8 cellular contexts compared by ENCODE assay signal in genomic region chr16:15016951-15017580, GRCh38. TPM values are rescaled to one million over a fixed set of nuclear protein-coding genes. Genes with fewer than 3 reads are reported as not detected.
A peak's percentile ranks its signal among the peaks of the same experiment; 100 is the strongest.
DNase-seq lines count a peak whose midpoint lies in the region; ATAC-seq and TF ChIP-seq lines count a peak whose summit lies in the region.
"Not testable (repeated sequence)": the region's sequence is repeated elsewhere in the genome, so short reads cannot be mapped to it uniquely, and the experiment has no call there.

No MANE protein-coding gene starts in this region.

- not testable (repeated sequence) for H3K27ac ChIP-seq in CD4-positive, CD25-positive, alpha-beta regulatory T cell (ENCODE audit: insufficient read depth, low read length, poor library complexity, severe bottlenecking); IMR-90 (ENCODE audit: insufficient read depth, low read length)
- H3K27ac ChIP-seq in body of pancreas (peak overlapping the region in 2 of 4 donors; percentile 20 to 39), suprapubic skin (peak overlapping the region; percentile 48)

- dilution Hi-C loops in IMR-90 (cut with HindIII; ENCODE audit: low sequenced_read_pairs, unreplicated experiment) = not testable (repeated sequence)

- CTCF ChIA-PET in IMR-90 (lab: Yijun Ruan, JAX) = not testable (repeated sequence)

- H3K9me3 Mint-ChIP-seq in CD4-positive, CD25-positive, alpha-beta regulatory T cell; neural crest cell: not testable (repeated sequence)

- not testable (repeated sequence) for H3K27me3 Mint-ChIP-seq in CD4-positive, CD25-positive, alpha-beta regulatory T cell; neural crest cell (ENCODE audit: low read depth)

- H2BK20ac ChIP-seq in IMR-90 (ENCODE audit: low read depth, low read length) = not testable (repeated sequence)

- intact Hi-C loops in IMR-90 (cut with micrococcal nuclease); body of pancreas (cut with DNase I): not testable (repeated sequence)

- H3K36me3 Mint-ChIP-seq in CD4-positive, CD25-positive, alpha-beta regulatory T cell = peaks cover 32% of the 10 kb centered on the region
- peaks cover 12% of the 10 kb centered on the region for H3K36me3 Mint-ChIP-seq in neural crest cell (ENCODE audit: low read depth)

- not testable (repeated sequence) for TF ChIP-seq RAD21 in IMR-90 (IDR thresholded peaks at IDR 0.05; ENCODE audit: low read length)

- peaks cover 33% of the 10 kb centered on the region for H3K36me3 ChIP-seq in CD4-positive, CD25-positive, alpha-beta regulatory T cell (ENCODE audit: control insufficient read depth, insufficient read depth, low read length)
- H3K36me3 ChIP-seq in IMR-90 (ENCODE audit: control insufficient read depth, insufficient read depth, low read length) = peaks cover 27% of the 10 kb centered on the region
- peaks cover 0 to 27% of the 10 kb centered on the region in 2 donors for H3K36me3 ChIP-seq in body of pancreas (replicated peaks in 1 of 2; ENCODE audit: insufficient read depth in 1 of 2, low read depth in 2 of 2)
- H3K36me3 ChIP-seq in suprapubic skin = peaks cover 33% of the 10 kb centered on the region

- H3K27me3 ChIP-seq in CD4-positive, CD25-positive, alpha-beta regulatory T cell (ENCODE audit: control insufficient read depth, insufficient read depth, low read length); IMR-90 (ENCODE audit: control insufficient read depth, insufficient read depth, low read length); body of pancreas; suprapubic skin: not testable (repeated sequence)

- peaks cover 13% of the 10 kb centered on the region for H3K4me1 ChIP-seq in CD4-positive, CD25-positive, alpha-beta regulatory T cell (ENCODE audit: control insufficient read depth, insufficient read depth, low read length, poor library complexity, severe bottlenecking)
- H3K4me1 ChIP-seq in IMR-90 (ENCODE audit: control insufficient read depth, insufficient read depth, low read length) (peaks cover 12% of the 10 kb centered on the region), body of pancreas (peaks cover 14% of the 10 kb centered on the region), suprapubic skin (peaks cover 38% of the 10 kb centered on the region)

- not testable (repeated sequence) for H3K14ac ChIP-seq in IMR-90 (replicated peaks; ENCODE audit: low read depth, low read length)

- not testable (repeated sequence) for H2AK5ac ChIP-seq in IMR-90 (ENCODE audit: low read depth, low read length)

- no CpG with 5 or more reads among the region's 4 CpGs for WGBS in IMR-90 (ENCODE audit: extremely low coverage in 2 of 2, insufficient read length in 1 of 2), 2 experiments
- 2 to 14% methylated on average over 4 of the region's 4 CpGs for WGBS in body of pancreas, 2 donors
- WGBS in suprapubic skin = 38% methylated on average over 4 of the region's 4 CpGs

- 0 out of 2 replicates have a peak overlapping the region, but pooled peaks have one; percentile 26 for H3K4me2 ChIP-seq in IMR-90 (ENCODE audit: low read depth, low read length)

- peaks cover 11 to 48% (median 29%) of the 10 kb centered on the region in 4 donors for H3K4me1 Mint-ChIP-seq in CD4-positive, CD25-positive, alpha-beta regulatory T cell
- H3K4me1 Mint-ChIP-seq in neural crest cell = not testable (repeated sequence)

- not testable (repeated sequence) for H3K23ac ChIP-seq in IMR-90 (ENCODE audit: low read depth, low read length)

- not testable (repeated sequence) for H2AK9ac ChIP-seq in IMR-90 (replicated peaks; ENCODE audit: low read depth, low read length, poor library complexity)

- in situ Hi-C loops in IMR-90 (cut with MboI; ENCODE audit: low sequenced_read_pairs) = not testable (repeated sequence)

- not testable (repeated sequence) for H4K91ac ChIP-seq in IMR-90 (ENCODE audit: insufficient read depth, low read depth, low read length)

- H4K5ac ChIP-seq in IMR-90 (ENCODE audit: low read depth, low read length) = not testable (repeated sequence)

- peak overlapping the region in 1 of 4 donors; percentile 14 for H3K4me3 Mint-ChIP-seq in CD4-positive, CD25-positive, alpha-beta regulatory T cell
- H3K4me3 Mint-ChIP-seq in neural crest cell = not testable (repeated sequence)

- H4K8ac ChIP-seq in IMR-90 (ENCODE audit: low read depth in 2 of 2, low read length in 2 of 2) = not testable (repeated sequence)

- peaks cover 39% of the 10 kb centered on the region for H4K20me1 ChIP-seq in IMR-90 (ENCODE audit: insufficient read depth, low read length)

- not testable (repeated sequence) for H2BK15ac ChIP-seq in IMR-90 (ENCODE audit: low read depth, low read length)

- DNase-seq in CD4-positive, CD25-positive, alpha-beta regulatory T cell; neural crest cell (ENCODE audit: low read depth, low spot score): not testable (repeated sequence)
- DNase-seq in IMR-90 (peak; percentile 88), SW480 (ENCODE audit: low spot score) (peak; percentile 50), body of pancreas (peak; percentile 48 to 72 (median 54)), fibroblast of mammary gland (ENCODE audit: low read depth) (peak; percentile 79), kidney tubule cell (ENCODE audit: low spot score) (peak; percentile 35), suprapubic skin (ENCODE audit: low spot score in 2 of 2) (peak in 1 of 2 donors; percentile 86)

- H3K79me1 ChIP-seq in IMR-90 (ENCODE audit: low read depth in 1 of 2, low read length in 2 of 2) = peaks cover 18 to 40% of the 10 kb centered on the region in 2 experiments

- H3K9me3 ChIP-seq in CD4-positive, CD25-positive, alpha-beta regulatory T cell (ENCODE audit: control insufficient read depth in 2 of 2, low read length in 2 of 2); IMR-90 (ENCODE audit: control insufficient read depth, insufficient read depth, low read length); body of pancreas; suprapubic skin: not testable (repeated sequence)

- TF ChIP-seq EP300 in suprapubic skin (IDR thresholded peaks at IDR 0.05) = not testable (repeated sequence)

- not testable (repeated sequence) for ATAC-seq in CD4-positive, CD25-positive, alpha-beta regulatory T cell (ENCODE audit: low read depth in 2 of 2)
- ATAC-seq in IMR-90 (ENCODE audit: low read depth) (peak; percentile 50), body of pancreas (peak; percentile 74)

- peak overlapping the region; percentile 74 to 82 (median 74) for H3K27ac Mint-ChIP-seq in CD4-positive, CD25-positive, alpha-beta regulatory T cell
- peak overlapping the region; percentile 83 for H3K27ac Mint-ChIP-seq in neural crest cell (ENCODE audit: unreplicated experiment)

- H2BK5ac ChIP-seq in IMR-90 (ENCODE audit: low read depth, low read length, poor library complexity, severe bottlenecking) = peak overlapping the region; percentile 16

- not testable (repeated sequence) for H3K4me3 ChIP-seq in CD4-positive, CD25-positive, alpha-beta regulatory T cell (ENCODE audit: low read depth, low read length); IMR-90 (ENCODE audit: insufficient read depth, low read depth, low read length); body of pancreas; fibroblast of mammary gland (ENCODE audit: control insufficient read depth, low read depth, low read length); suprapubic skin

- peaks cover 12% of the 10 kb centered on the region for H3K9me1 ChIP-seq in IMR-90 (ENCODE audit: insufficient read depth, low read length)

- not testable (repeated sequence) for H3K9ac ChIP-seq in IMR-90 (ENCODE audit: low read depth, low read length)

- not testable (repeated sequence) for H2AFZ ChIP-seq in IMR-90 (replicated peaks; ENCODE audit: low read length, poor library complexity)

- POLR2A ChIA-PET in IMR-90 (lab: Charles Lee; ENCODE audit: unreplicated experiment) = not testable (repeated sequence)

- TF ChIP-seq CTCF in IMR-90 (conservative IDR thresholded peaks at IDR 0.05; ENCODE audit: low read depth, low read length); body of pancreas (IDR thresholded peaks at IDR 0.05); fibroblast of mammary gland (conservative IDR thresholded peaks at IDR 0.05; ENCODE audit: control insufficient read depth, insufficient read depth, low read depth, low read length); neural crest cell (conservative IDR thresholded peaks at IDR 0.05); suprapubic skin (IDR thresholded peaks at IDR 0.05): not testable (repeated sequence)

- H3K56ac ChIP-seq in IMR-90 (ENCODE audit: extremely low read depth, insufficient read depth, low read length) = not testable (repeated sequence)

- H3K18ac ChIP-seq in IMR-90 (ENCODE audit: low read depth, low read length) = not testable (repeated sequence)

- not testable (repeated sequence) for H3K4ac ChIP-seq in IMR-90 (ENCODE audit: low read depth, low read length)

- not testable (repeated sequence) for TF ChIP-seq POLR2A in IMR-90 (IDR thresholded peaks at IDR 0.05; ENCODE audit: low read depth, low read length); body of pancreas (IDR thresholded peaks at IDR 0.05); suprapubic skin (IDR thresholded peaks at IDR 0.05)

- BruUV-seq in IMR-90 (replicated peaks; lab: Mats Ljungman, UMichigan) = not testable (repeated sequence)

- H2BK120ac ChIP-seq in IMR-90 (ENCODE audit: low read depth, low read length) = not testable (repeated sequence)

RNA-seq across cellular contexts. Expression of gene NTAN1, which starts 38.8 kb away (rescaled TPM):
- 46.8 TPM for total RNA-seq in CD4-positive, CD25-positive, alpha-beta regulatory T cell
- 100 to 1,000 TPM in 2 of 4 donors, 10 to 100 TPM in 2; 75.4 to 115 (median 96.7) TPM for polyA plus RNA-seq in CD4-positive, CD25-positive, alpha-beta regulatory T cell
- total RNA-seq in IMR-90 (2012; rRNA removed) = 54.4 and 66.3 TPM in 2 replicates
- 50.5 and 50.6 TPM in 2 replicates for polyA plus RNA-seq in IMR-90 (2012; rRNA removed)
- 30.1 and 38.4 TPM in 2 replicates for polyA plus RNA-seq in IMR-90 (2012; cell fraction: cytosol; rRNA removed)
- polyA plus RNA-seq in IMR-90 (2012; cell fraction: nucleus; rRNA removed; ENCODE audit: low replicate concordance) = 14.5 and 32.8 TPM in 2 replicates
- total RNA-seq in body of pancreas = 10 to 100 TPM in 1 of 2 donors, 1 to 10 TPM in 1; 7.9 to 29.8 TPM
- total RNA-seq in neural crest cell = 32.0 and 34.4 TPM in 2 replicates
- 10 to 100 TPM; 41.0 to 59.1 (median 50.1) TPM for total RNA-seq in suprapubic skin

RNA-seq across cellular contexts. Expression of gene PDXDC1, which starts 42.2 kb away (rescaled TPM):
- 91.2 TPM for total RNA-seq in CD4-positive, CD25-positive, alpha-beta regulatory T cell
- polyA plus RNA-seq in CD4-positive, CD25-positive, alpha-beta regulatory T cell = 10 to 100 TPM; 27.4 to 31.7 (median 28.8) TPM
- total RNA-seq in IMR-90 (2012; rRNA removed) (107 and 117 TPM in 2 replicates), body of pancreas (10 to 100 TPM; 63.3 to 66.2 TPM), neural crest cell (65.6 and 72.8 TPM in 2 replicates), suprapubic skin (10 to 100 TPM; 37.8 to 81.0 (median 62.4) TPM)
- polyA plus RNA-seq in IMR-90 (2012; rRNA removed) = 55.2 and 68.7 TPM in 2 replicates
- 28.4 and 31.5 TPM in 2 replicates for polyA plus RNA-seq in IMR-90 (2012; cell fraction: cytosol; rRNA removed)
- polyA plus RNA-seq in IMR-90 (2012; cell fraction: nucleus; rRNA removed; ENCODE audit: low replicate concordance) = 64.2 and 200 TPM in 2 replicates
